ENCODE assay signal across 8 cellular contexts in the genomic region with DNA sequence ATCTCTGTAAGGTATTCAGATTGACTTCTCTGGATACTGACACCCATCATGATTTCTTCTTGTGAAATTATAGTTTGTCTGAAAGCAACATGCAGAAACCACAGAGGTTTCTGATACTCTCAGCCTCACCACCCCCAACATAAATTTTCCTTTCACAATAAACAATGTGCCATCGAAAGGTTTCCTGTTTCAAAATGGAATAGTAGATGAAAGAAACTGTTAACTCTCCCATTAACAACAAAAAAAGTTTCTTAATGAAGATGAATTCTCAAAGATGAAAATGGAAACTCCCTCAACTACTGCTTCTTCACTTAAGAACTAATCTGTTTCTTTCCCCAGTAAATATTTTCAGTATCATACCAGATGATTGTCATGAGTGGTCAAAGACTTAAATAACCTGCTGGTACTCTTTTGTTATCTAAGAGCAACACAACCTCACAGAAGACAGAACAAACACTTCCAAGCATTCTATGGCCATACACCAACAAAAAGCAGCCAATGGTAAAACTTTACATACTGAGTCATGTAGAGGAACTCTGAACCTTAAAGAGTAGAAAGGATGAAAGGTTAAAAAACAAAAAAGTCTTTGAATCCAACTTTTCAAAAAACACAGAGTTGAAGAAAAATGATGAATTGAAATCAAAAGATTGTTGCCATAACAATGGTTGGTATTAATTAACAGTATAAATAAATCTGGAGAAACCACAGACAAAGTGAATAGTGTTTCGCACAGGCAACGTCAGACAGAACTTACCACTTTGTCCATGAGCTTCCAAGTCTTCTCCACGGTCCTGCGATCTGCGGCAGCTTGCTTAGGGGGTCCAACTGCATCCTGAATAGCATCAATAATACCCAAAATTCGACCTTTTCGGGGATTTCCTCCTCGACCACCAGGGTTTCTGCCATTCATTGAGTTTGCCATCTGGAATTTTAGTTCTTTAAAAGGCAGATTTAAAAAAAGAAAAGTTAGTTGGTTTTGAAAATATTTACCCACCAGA. TPM values are rescaled to one million over a fixed set of nuclear protein-coding genes. Genes with fewer than 3 reads are reported as not detected.
DNase-seq lines count a peak whose midpoint lies in the region; ATAC-seq and TF ChIP-seq lines count a peak whose summit lies in the region.

No MANE protein-coding gene starts in this region.

- DNase-seq in AML-193 (lab: John Stamatoyannopoulos, UW) (peak; percentile 23 to 53), T-helper 17 cell (no peak), esophagus muscularis mucosa (ENCODE audit: extremely low spot score) (no peak), hippocampal formation (lab: John Stamatoyannopoulos, UW) (no peak), retina (no peak)

- TF ChIP-seq EP300 in esophagus muscularis mucosa (IDR thresholded peaks at IDR 0.05) = no peak

- H3K27me3 Mint-ChIP-seq in T-helper 17 cell = no peaks in the 10 kb centered on the region

- no peak for TF ChIP-seq POLR2A in esophagus muscularis mucosa (IDR thresholded peaks at IDR 0.05; ENCODE audit: low read depth)

- intact Hi-C loops in esophagus muscularis mucosa (cut with DNase I) = no loop called here

- TF ChIP-seq CTCF in esophagus muscularis mucosa (IDR thresholded peaks at IDR 0.05) (no peak), parathyroid adenoma (IDR thresholded peaks at IDR 0.05) (no peak)

- H3K36me3 Mint-ChIP-seq in T-helper 17 cell (ENCODE audit: low read depth) = peaks cover 11% of the 10 kb centered on the region

- H3K79me2 ChIP-seq in parathyroid adenoma = peaks cover 13% of the 10 kb centered on the region

- peaks cover 42% of the 10 kb centered on the region for H3K4me1 Mint-ChIP-seq in T-helper 17 cell

- H3K4me2 ChIP-seq in parathyroid adenoma (ENCODE audit: low read length) = peak overlapping the region; percentile 80

- no peak overlapping the region for H2AFZ ChIP-seq in parathyroid adenoma

- no peak overlapping the region for H3K9ac ChIP-seq in parathyroid adenoma

- WGBS in esophagus muscularis mucosa = 70% methylated on average over 9 of the region's 9 CpGs

- H3K4me1 ChIP-seq in esophagus muscularis mucosa = peaks cover 31 to 66% (median 54%) of the 10 kb centered on the region in 4 donors
- H3K4me1 ChIP-seq in parathyroid adenoma = peaks cover 6% of the 10 kb centered on the region

- peak overlapping the region; percentile 98 for H3K27ac Mint-ChIP-seq in T-helper 17 cell

- peaks cover 0 to 24% (median 0%) of the 10 kb centered on the region in 4 donors for H3K36me3 ChIP-seq in esophagus muscularis mucosa
- no peaks in the 10 kb centered on the region for H3K36me3 ChIP-seq in parathyroid adenoma (ENCODE audit: control insufficient read depth, insufficient read depth, low read length)

- peak; percentile 38 for ATAC-seq in GM18867 (IDR thresholded peaks at IDR 0.05; ENCODE audit: unreplicated experiment)
- peak; percentile 30 for ATAC-seq in HG03064 (IDR thresholded peaks at IDR 0.05; ENCODE audit: low read depth, unreplicated experiment)
- no peak for ATAC-seq in T-helper 17 cell

- no peaks in the 10 kb centered on the region for H3K9me3 ChIP-seq in T-helper 17 cell (ENCODE audit: control insufficient read depth, low read length, poor library complexity, severe bottlenecking)
- no peaks in the 10 kb centered on the region for H3K9me3 ChIP-seq in esophagus muscularis mucosa
- no peaks in the 10 kb centered on the region for H3K9me3 ChIP-seq in parathyroid adenoma (ENCODE audit: control insufficient read depth, low read length)

- H3K4me3 ChIP-seq in esophagus muscularis mucosa = peak overlapping the region; percentile 66 to 96 (median 83)
- peak overlapping the region; percentile 97 for H3K4me3 ChIP-seq in parathyroid adenoma (ENCODE audit: low read depth, low read length)

- peak overlapping the region; percentile 100 for H3K4me3 Mint-ChIP-seq in T-helper 17 cell

- H3K27ac ChIP-seq in esophagus muscularis mucosa (replicated peaks in 1 of 4) (peak overlapping the region; percentile 91 to 98 (median 94)), parathyroid adenoma (peak overlapping the region; percentile 86)

- H3K27me3 ChIP-seq in esophagus muscularis mucosa (no peaks in the 10 kb centered on the region), parathyroid adenoma (ENCODE audit: control insufficient read depth, insufficient read depth, low read length) (no peaks in the 10 kb centered on the region)

RNA-seq across cellular contexts. Expression of a gene that starts 1.9 kb away (rescaled TPM):
- total RNA-seq in T-helper 17 cell (10 to 100 TPM; 81.3 to 91.1 TPM), esophagus muscularis mucosa (10 to 100 TPM; 20.7 to 35.7 (median 26.2) TPM)

Comparison
In these comparisons a context has a peak if more than half of its experiments do, and no peak if none do; other contexts are left out.
1. DNase-seq: peak in AML-193 (2 of 2); none in T-helper 17 cell (0 of 3), esophagus muscularis mucosa (single experiment), hippocampal formation (0 of 2) and retina (single experiment).